ENCODE assay signal across 9 cellular contexts in genomic region chr3:188432826-188433525, GRCh38.
DNase-seq lines count a peak whose midpoint lies in the region; ATAC-seq, FAIRE-seq and TF ChIP-seq lines count a peak whose summit lies in the region.
"Had no signal": no experiment of that assay in that cellular context is flagged by ENCODE, and none has a peak within 500 bp of the region (broad histone marks: within the 10 kb centered on the region; RNA-seq: fewer than 3 reads in every experiment).

No MANE protein-coding gene starts in this region.

- peaks cover 15 to 42% (median 37%) of the 10 kb centered on the region in 4 donors for H3K4me1 Mint-ChIP-seq in CD4-positive, CD25-positive, alpha-beta regulatory T cell
- H3K4me1 Mint-ChIP-seq in natural killer cell treated with Interleukin-12 subunit alpha and Interleukin-12 subunit beta and Interleukin-15 and Interleukin-18, amount 100 ng/mL, for 72 hours (ENCODE audit: low read depth in 2 of 2) = peaks cover 47 to 56% of the 10 kb centered on the region in 2 donors

- peaks cover 0 to 6% (median 0%) of the 10 kb centered on the region in 7 donors for H3K9me3 Mint-ChIP-seq in CD4-positive, CD25-positive, alpha-beta regulatory T cell
- H3K9me3 Mint-ChIP-seq in natural killer cell treated with Interleukin-12 subunit alpha and Interleukin-12 subunit beta and Interleukin-15 and Interleukin-18, amount 100 ng/mL, for 72 hours = peaks cover 4% of the 10 kb centered on the region

- DNase-seq in CD4-positive, CD25-positive, alpha-beta regulatory T cell = peak in 2 of 3 donors; percentile 8 to 47
- DNase-seq in NCI-H2196 treated with DMSO at 0.1 percent for 48 hours (lab: John Stamatoyannopoulos, UW; ENCODE audit: unreplicated experiment) (peak; percentile 17), coronary artery (ENCODE audit: low spot score) (no peak), GM12891 (ENCODE audit: insufficient read length, low spot score) (no peak), GM19239 (ENCODE audit: insufficient read length, low spot score) (no peak), foreskin keratinocyte (no peak)
- DNase-seq in natural killer cell treated with Interleukin-12 subunit alpha and Interleukin-12 subunit beta and Interleukin-15 and Interleukin-18, amount 100 ng/mL, for 72 hours (ENCODE audit: low spot score) = no peak
- DNase-seq: NCI-H510A treated with DMSO at 0.1 percent for 48 hours had no signal

- H3K4me3 ChIP-seq in CD4-positive, CD25-positive, alpha-beta regulatory T cell (ENCODE audit: low read depth, low read length) = no peak overlapping the region
- no peak overlapping the region for H3K4me3 ChIP-seq in coronary artery

- no peaks in the 10 kb centered on the region for H3K27me3 Mint-ChIP-seq in CD4-positive, CD25-positive, alpha-beta regulatory T cell
- no peaks in the 10 kb centered on the region for H3K27me3 Mint-ChIP-seq in natural killer cell treated with Interleukin-12 subunit alpha and Interleukin-12 subunit beta and Interleukin-15 and Interleukin-18, amount 100 ng/mL, for 72 hours

- no peaks in the 10 kb centered on the region for H3K27me3 ChIP-seq in CD4-positive, CD25-positive, alpha-beta regulatory T cell (ENCODE audit: control insufficient read depth, insufficient read depth, low read length)
- H3K27me3 ChIP-seq in foreskin keratinocyte = no peaks in the 10 kb centered on the region

- no peak overlapping the region for H3K27ac ChIP-seq in CD4-positive, CD25-positive, alpha-beta regulatory T cell (ENCODE audit: insufficient read depth, low read length, poor library complexity, severe bottlenecking)
- H3K27ac ChIP-seq in coronary artery (peak overlapping the region; percentile 53 to 85), foreskin keratinocyte (no peak overlapping the region)

- peaks cover 11% of the 10 kb centered on the region for H3K36me3 Mint-ChIP-seq in CD4-positive, CD25-positive, alpha-beta regulatory T cell
- H3K36me3 Mint-ChIP-seq in natural killer cell treated with Interleukin-12 subunit alpha and Interleukin-12 subunit beta and Interleukin-15 and Interleukin-18, amount 100 ng/mL, for 72 hours = peaks cover 19% of the 10 kb centered on the region

- peak overlapping the region; percentile 26 to 70 (median 39) for H3K27ac Mint-ChIP-seq in CD4-positive, CD25-positive, alpha-beta regulatory T cell
- H3K27ac Mint-ChIP-seq in natural killer cell treated with Interleukin-12 subunit alpha and Interleukin-12 subunit beta and Interleukin-15 and Interleukin-18, amount 100 ng/mL, for 72 hours = peak overlapping the region; percentile 89 to 98

- no peaks in the 10 kb centered on the region for H3K36me3 ChIP-seq in CD4-positive, CD25-positive, alpha-beta regulatory T cell (ENCODE audit: control insufficient read depth, insufficient read depth, low read length)

- no peaks in the 10 kb centered on the region for H3K9me3 ChIP-seq in CD4-positive, CD25-positive, alpha-beta regulatory T cell (ENCODE audit: control insufficient read depth in 2 of 2, low read length in 2 of 2)

- FAIRE-seq in GM12891 (lab: Jason Lieb, UNC) (no peak), GM19239 (lab: Jason Lieb, UNC) (no peak)

- H3K4me1 ChIP-seq in CD4-positive, CD25-positive, alpha-beta regulatory T cell (ENCODE audit: control insufficient read depth, insufficient read depth, low read length, poor library complexity, severe bottlenecking) = no peaks in the 10 kb centered on the region
- peaks cover 11% of the 10 kb centered on the region for H3K4me1 ChIP-seq in foreskin keratinocyte

- no peak for TF ChIP-seq POLR2A in GM12891 (IDR thresholded peaks at IDR 0.05; ENCODE audit: low read depth, low read length)

- peak overlapping the region in 2 of 4 donors; percentile 3 to 5 for H3K4me3 Mint-ChIP-seq in CD4-positive, CD25-positive, alpha-beta regulatory T cell
- H3K4me3 Mint-ChIP-seq in natural killer cell treated with Interleukin-12 subunit alpha and Interleukin-12 subunit beta and Interleukin-15 and Interleukin-18, amount 100 ng/mL, for 72 hours = peak overlapping the region; percentile 87

- TF ChIP-seq CTCF in coronary artery (IDR thresholded peaks at IDR 0.05) (no peak), foreskin keratinocyte (conservative IDR thresholded peaks at IDR 0.05) (no peak)

- ATAC-seq in CD4-positive, CD25-positive, alpha-beta regulatory T cell (ENCODE audit: low read depth in 2 of 2) = peak in 1 of 2 donors; percentile 65
- peak; percentile 74 to 80 for ATAC-seq in natural killer cell treated with Interleukin-12 subunit alpha and Interleukin-12 subunit beta and Interleukin-15 and Interleukin-18, amount 100 ng/mL, for 72 hours
- ATAC-seq in HG03460 (IDR thresholded peaks at IDR 0.05; ENCODE audit: unreplicated experiment) = no peak
- ATAC-seq in foreskin keratinocyte = no peak

TF ChIP-seq in GM12891, 5 proteins besides CTCF, POLR2A, EP300 and RAD21:
- TF ChIP-seq SPI1 (IDR thresholded peaks at IDR 0.05; ENCODE audit: low read depth, low read length) (no peak), TAF1 (IDR thresholded peaks at IDR 0.05; ENCODE audit: low read depth, low read length) (no peak), PAX5 (IDR thresholded peaks at IDR 0.05; ENCODE audit: insufficient read depth, low read length, severe bottlenecking) (no peak), POLR2AphosphoS5 (IDR thresholded peaks at IDR 0.05; ENCODE audit: low read depth, low read length) (no peak), POU2F2 (IDR thresholded peaks at IDR 0.05; ENCODE audit: low read depth, low read length) (no peak)

Comparison
In these comparisons a context has a peak if more than half of its experiments do, and no peak if none do; other contexts are left out.
1. ATAC-seq: peak in natural killer cell treated with Interleukin-12 subunit alpha and Interleukin-12 subunit beta and Interleukin-15 and Interleukin-18, amount 100 ng/mL, for 72 hours (2 of 2); none in HG03460 (single experiment) and foreskin keratinocyte (single experiment).
2. DNase-seq: peak in CD4-positive, CD25-positive, alpha-beta regulatory T cell (2 of 3) and NCI-H2196 treated with DMSO at 0.1 percent for 48 hours (single experiment); none in coronary artery (single experiment), natural killer cell treated with Interleukin-12 subunit alpha and Interleukin-12 subunit beta and Interleukin-15 and Interleukin-18, amount 100 ng/mL, for 72 hours (single experiment), GM12891 (single experiment), GM19239 (single experiment) and foreskin keratinocyte (0 of 2).
3. H3K27ac ChIP-seq: peak in coronary artery (2 of 2); none in CD4-positive, CD25-positive, alpha-beta regulatory T cell (single experiment) and foreskin keratinocyte (single experiment).